ENCODE assay signal across 9 cellular contexts in the genomic region with DNA sequence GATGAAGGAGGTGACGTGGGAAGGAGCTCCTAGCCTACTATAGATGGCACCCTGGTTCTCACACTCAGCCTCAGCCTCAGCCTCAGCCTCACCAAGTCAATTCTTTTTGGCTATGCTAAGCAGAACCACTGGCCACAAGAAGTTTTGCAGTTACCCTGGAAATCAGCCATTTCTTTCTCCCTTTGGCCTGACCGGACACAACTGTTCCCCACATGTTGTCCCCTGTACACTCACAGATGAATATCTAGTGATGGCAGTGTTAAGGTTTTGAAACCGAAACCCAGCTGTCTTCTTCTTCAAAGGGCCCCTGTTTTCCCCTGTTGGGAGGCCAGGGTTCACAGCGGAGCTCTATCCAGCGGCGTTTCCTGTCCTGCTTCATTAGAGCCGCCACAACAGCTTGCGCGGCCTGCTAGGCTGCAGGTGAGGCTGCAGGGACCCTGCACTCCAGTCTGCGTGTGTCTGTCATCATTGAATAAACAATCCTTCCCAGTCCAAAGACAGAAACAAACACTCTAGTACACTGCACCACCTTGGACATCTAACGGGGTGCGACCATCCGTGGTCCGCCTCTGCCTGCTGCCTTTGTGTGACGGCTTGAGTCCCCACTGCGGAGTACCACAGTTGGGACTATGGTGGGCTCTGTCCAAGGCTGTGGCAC.
DNase-seq lines count a peak whose midpoint lies in the region; ATAC-seq lines count a peak whose summit lies in the region.
"Had no signal": no experiment of that assay in that cellular context is flagged by ENCODE, and none has a peak within 500 bp of the region (broad histone marks: within the 10 kb centered on the region; RNA-seq: fewer than 3 reads in every experiment).

No MANE protein-coding gene starts in this region.

- ATAC-seq in CD4-positive, CD25-positive, alpha-beta regulatory T cell (ENCODE audit: low read depth in 2 of 2): peak; percentile 52 to 67
- ATAC-seq in GM18870 (IDR thresholded peaks at IDR 0.05; ENCODE audit: unreplicated experiment): peak; percentile 94
- peak; percentile 95 for ATAC-seq in HG02973 (IDR thresholded peaks at IDR 0.05; ENCODE audit: unreplicated experiment)
- ATAC-seq in sciatic nerve: peak; percentile 81

- H3K27ac ChIP-seq in CD4-positive, CD25-positive, alpha-beta regulatory T cell (ENCODE audit: insufficient read depth, low read length, poor library complexity, severe bottlenecking): no peak overlapping the region
- peak overlapping the region; percentile 35 for H3K27ac ChIP-seq in SJCRH30
- H3K27ac ChIP-seq: psoas muscle had no signal

- H3K4me1 Mint-ChIP-seq in CD4-positive, CD25-positive, alpha-beta regulatory T cell: peaks cover 4 to 25% (median 9%) of the 10 kb centered on the region in 4 donors

- no peaks in the 10 kb centered on the region for H3K9me3 ChIP-seq in CD4-positive, CD25-positive, alpha-beta regulatory T cell (ENCODE audit: control insufficient read depth in 2 of 2, low read length in 2 of 2)
- H3K9me3 ChIP-seq in SJCRH30 (replicated peaks): no peaks in the 10 kb centered on the region
- H3K9me3 ChIP-seq: psoas muscle had no signal

- H3K27me3 Mint-ChIP-seq in CD4-positive, CD25-positive, alpha-beta regulatory T cell: no peaks in the 10 kb centered on the region

- peaks cover 0 to 3% (median 1%) of the 10 kb centered on the region in 7 donors for H3K9me3 Mint-ChIP-seq in CD4-positive, CD25-positive, alpha-beta regulatory T cell

- no peaks in the 10 kb centered on the region for H3K27me3 ChIP-seq in CD4-positive, CD25-positive, alpha-beta regulatory T cell (ENCODE audit: control insufficient read depth, insufficient read depth, low read length)
- H3K27me3 ChIP-seq in SJCRH30: no peaks in the 10 kb centered on the region

- H3K4me3 Mint-ChIP-seq in CD4-positive, CD25-positive, alpha-beta regulatory T cell: peak overlapping the region in 2 of 4 donors; percentile 33 to 46

- no peaks in the 10 kb centered on the region for H3K36me3 ChIP-seq in CD4-positive, CD25-positive, alpha-beta regulatory T cell (ENCODE audit: control insufficient read depth, insufficient read depth, low read length)
- H3K36me3 ChIP-seq in SJCRH30: no peaks in the 10 kb centered on the region

- peak overlapping the region; percentile 7 for H3K4me3 ChIP-seq in CD4-positive, CD25-positive, alpha-beta regulatory T cell (ENCODE audit: low read depth, low read length)
- peak overlapping the region; percentile 8 for H3K4me3 ChIP-seq in SJCRH30
- H3K4me3 ChIP-seq: psoas muscle had no signal

- H3K4me1 ChIP-seq in CD4-positive, CD25-positive, alpha-beta regulatory T cell (ENCODE audit: control insufficient read depth, insufficient read depth, low read length, poor library complexity, severe bottlenecking): peaks cover 11% of the 10 kb centered on the region
- H3K4me1 ChIP-seq in SJCRH30: peaks cover 25% of the 10 kb centered on the region
- H3K4me1 ChIP-seq: psoas muscle had no signal

- H3K27ac Mint-ChIP-seq in CD4-positive, CD25-positive, alpha-beta regulatory T cell: peak overlapping the region; percentile 9 to 79 (median 74)

- intact Hi-C loops in sciatic nerve (cut with DNase I): no loop called here

- DNase-seq in CD4-positive, CD25-positive, alpha-beta regulatory T cell: peak in 2 of 3 donors; percentile 5 to 71
- DNase-seq in SJCRH30 (peak; percentile 78 to 90), sciatic nerve (ENCODE audit: low spot score) (no peak), KG1 (lab: John Stamatoyannopoulos, UW) (no peak), NCI-H2107 treated with DMSO at 0.1 percent for 48 hours (lab: John Stamatoyannopoulos, UW; ENCODE audit: unreplicated experiment) (no peak)
- no peak for DNase-seq in activated T-cell treated with anti-CD3 and anti-CD28 coated beads, Interleukin-2, amount 50 U/mL, for 48 hours
- DNase-seq: psoas muscle had no signal

- peaks cover 25% of the 10 kb centered on the region for H3K36me3 Mint-ChIP-seq in CD4-positive, CD25-positive, alpha-beta regulatory T cell

Comparison
In these comparisons a context has a peak if more than half of its experiments do, and no peak if none do; other contexts are left out.
1. DNase-seq: peak in CD4-positive, CD25-positive, alpha-beta regulatory T cell (2 of 3) and SJCRH30 (2 of 2); none in sciatic nerve (single experiment), KG1 (single experiment), activated T-cell treated with anti-CD3 and anti-CD28 coated beads, Interleukin-2, amount 50 U/mL, for 48 hours (0 of 2) and NCI-H2107 treated with DMSO at 0.1 percent for 48 hours (single experiment).
2. Peak in every context shown above with its lines, with median percentiles within 50 percentile points of each other: ATAC-seq.